Comparison of ENCODE assay signal across 1 cellular context in genomic region chr4:13539721-13540445, GRCh38.
TF ChIP-seq lines count a peak whose summit lies in the region.

No MANE protein-coding gene starts in this region.

TF ChIP-seq in GM23338, 12 proteins besides CTCF, POLR2A, EP300 and RAD21 (continued from another document):
- no peak for TF ChIP-seq REST (IDR thresholded peaks at IDR 0.05; ENCODE audit: unreplicated experiment)
TF ChIP-seq in GM23338: peak in this region for 2.
